ENCODE assay signal across 17 cellular contexts in the genomic region with DNA sequence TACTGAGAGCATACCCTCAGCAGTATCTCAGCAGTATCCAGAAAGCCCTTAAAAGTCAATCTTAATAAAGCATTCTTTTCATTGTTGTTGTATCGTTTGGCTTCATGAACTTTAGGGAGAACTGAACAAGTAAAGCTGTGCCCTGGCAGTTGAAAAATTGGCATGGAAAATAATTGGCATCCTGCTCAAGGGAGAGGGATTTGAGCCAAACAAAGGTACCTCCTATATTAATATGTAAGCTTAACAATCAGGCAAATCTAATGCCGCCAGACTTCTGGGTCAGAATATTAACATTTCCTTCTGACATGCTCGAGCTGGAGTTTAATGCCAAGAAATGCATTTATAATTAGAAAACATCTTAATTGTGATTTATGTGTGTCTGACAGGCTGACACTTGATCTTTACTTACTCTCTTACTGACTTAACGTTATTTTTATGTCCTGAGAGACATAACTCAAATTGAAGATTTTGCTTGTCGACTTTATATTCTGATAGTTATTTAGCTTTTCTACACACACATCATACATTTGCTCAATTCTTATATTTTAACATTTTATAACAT. TPM values are rescaled to one million over a fixed set of nuclear protein-coding genes. Genes with fewer than 3 reads are reported as not detected.
"Had no signal": no experiment of that assay in that cellular context is flagged by ENCODE, and none has a peak within 500 bp of the region (broad histone marks: within the 10 kb centered on the region; RNA-seq: fewer than 3 reads in every experiment).

No MANE protein-coding gene starts in this region.

- DNase-seq: activated CD4-positive, alpha-beta T cell treated with anti-CD3 and anti-CD28 coated beads, Interleukin-2, amount 50 U/mL, for 4 hours; activated gamma-delta T cell; effector CD8-positive, alpha-beta T cell; mammary epithelial cell; nephron progenitor cell; occipital lobe; posterior cingulate gyrus; stimulated activated CD4-positive, alpha-beta T cell treated with anti-CD3 and anti-CD28 coated beads, Interleukin-4, amount 100 ng/mL, for 4 hours had no signal

- H3K27ac ChIP-seq: ascending aorta, esophagus muscularis mucosa, hepatocyte, thoracic aorta had no signal

- FAIRE-seq: bronchial epithelial cell, TTC549 had no signal

RNA-seq across cellular contexts. Expression of a gene that starts 42.1 kb away (rescaled TPM):
- total RNA-seq: activated CD8-positive, alpha-beta memory T cell treated with anti-CD3 and anti-CD28 coated beads for 36 hours; ascending aorta; bronchial epithelial cell; left lobe of liver; mammary epithelial cell; myocyte had no signal
- polyA plus RNA-seq: mammary epithelial cell had no signal
